In the genomic region with DNA sequence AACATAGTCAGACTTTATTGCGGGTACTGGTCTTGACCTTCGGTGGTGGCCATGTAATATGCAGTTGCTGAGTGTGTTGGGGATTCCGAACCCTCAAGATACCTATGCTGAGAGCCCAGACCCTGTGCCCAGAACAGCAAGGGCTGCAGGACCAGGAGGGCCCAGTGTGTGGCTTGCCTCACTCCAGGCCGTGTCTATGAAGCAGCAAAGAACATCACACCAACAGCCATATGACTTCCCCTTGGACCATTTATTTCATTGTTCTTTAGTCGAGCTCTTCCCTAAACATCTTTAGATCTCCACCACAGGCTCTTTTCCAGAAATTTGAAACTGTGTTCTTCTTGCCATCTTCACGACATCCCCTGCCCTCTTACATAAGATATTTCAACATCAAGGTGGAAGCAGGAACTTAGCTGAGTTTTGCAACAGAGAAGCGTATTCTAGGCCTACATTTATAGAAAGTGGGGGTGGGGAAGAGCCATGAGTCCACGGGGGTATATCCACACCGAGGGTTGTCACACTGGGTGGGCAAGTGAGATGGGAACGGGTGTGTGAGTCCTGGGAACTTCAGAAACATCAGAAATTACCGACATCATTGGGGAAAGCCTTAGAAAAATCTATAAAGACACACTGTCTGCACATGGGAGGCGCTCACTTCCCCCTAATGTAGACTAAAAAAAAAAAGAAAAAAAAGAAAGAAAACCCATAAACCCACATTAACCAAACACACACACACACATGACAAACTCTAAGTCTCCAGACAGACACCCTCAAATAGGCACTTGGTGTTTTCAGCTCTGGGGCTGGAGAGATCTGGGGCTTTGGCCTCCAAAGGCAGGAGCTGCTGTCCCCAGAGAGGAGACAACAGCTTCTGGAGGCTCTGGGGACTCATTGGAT, we compare ENCODE assay signal across 1 cellular context.
A peak's percentile ranks its signal among the peaks of the same experiment; 100 is the strongest.
TF ChIP-seq lines count a peak whose summit lies in the region.

No MANE protein-coding gene starts in this region.

TF ChIP-seq in HepG2, 621 proteins besides CTCF, POLR2A, EP300 and RAD21:
- TF ChIP-seq, protein P1, sequence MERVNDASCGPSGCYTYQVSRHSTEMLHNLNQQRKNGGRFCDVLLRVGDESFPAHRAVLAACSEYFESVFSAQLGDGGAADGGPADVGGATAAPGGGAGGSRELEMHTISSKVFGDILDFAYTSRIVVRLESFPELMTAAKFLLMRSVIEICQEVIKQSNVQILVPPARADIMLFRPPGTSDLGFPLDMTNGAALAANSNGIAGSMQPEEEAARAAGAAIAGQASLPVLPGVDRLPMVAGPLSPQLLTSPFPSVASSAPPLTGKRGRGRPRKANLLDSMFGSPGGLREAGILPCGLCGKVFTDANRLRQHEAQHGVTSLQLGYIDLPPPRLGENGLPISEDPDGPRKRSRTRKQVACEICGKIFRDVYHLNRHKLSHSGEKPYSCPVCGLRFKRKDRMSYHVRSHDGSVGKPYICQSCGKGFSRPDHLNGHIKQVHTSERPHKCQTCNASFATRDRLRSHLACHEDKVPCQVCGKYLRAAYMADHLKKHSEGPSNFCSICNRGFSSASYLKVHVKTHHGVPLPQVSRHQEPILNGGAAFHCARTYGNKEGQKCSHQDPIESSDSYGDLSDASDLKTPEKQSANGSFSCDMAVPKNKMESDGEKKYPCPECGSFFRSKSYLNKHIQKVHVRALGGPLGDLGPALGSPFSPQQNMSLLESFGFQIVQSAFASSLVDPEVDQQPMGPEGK (CRISPR knock-in tag; IDR thresholded peaks at IDR 0.05): no peak
- TF ChIP-seq, protein P2, sequence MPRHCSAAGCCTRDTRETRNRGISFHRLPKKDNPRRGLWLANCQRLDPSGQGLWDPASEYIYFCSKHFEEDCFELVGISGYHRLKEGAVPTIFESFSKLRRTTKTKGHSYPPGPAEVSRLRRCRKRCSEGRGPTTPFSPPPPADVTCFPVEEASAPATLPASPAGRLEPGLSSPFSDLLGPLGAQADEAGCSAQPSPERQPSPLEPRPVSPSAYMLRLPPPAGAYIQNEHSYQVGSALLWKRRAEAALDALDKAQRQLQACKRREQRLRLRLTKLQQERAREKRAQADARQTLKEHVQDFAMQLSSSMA (CRISPR knock-in tag; IDR thresholded peaks at IDR 0.05): no peak
- 0 out of 2 replicates have a peak, but pooled peaks have one; percentile 23 for TF ChIP-seq CEBPB (IDR thresholded peaks at IDR 0.05; ENCODE audit: borderline replicate concordance, low read depth, low read length)
